Comparison of ENCODE assay signal across 20 cellular contexts in genomic region chr1:68202239-68202832, GRCh38. TPM values are rescaled to one million over a fixed set of nuclear protein-coding genes. Genes with fewer than 3 reads are reported as not detected.
DNase-seq lines count a peak whose midpoint lies in the region; ATAC-seq and TF ChIP-seq lines count a peak whose summit lies in the region.
"Had no signal": no experiment of that assay in that cellular context is flagged by ENCODE, and none has a peak within 500 bp of the region (broad histone marks: within the 10 kb centered on the region; RNA-seq: fewer than 3 reads in every experiment).

No MANE protein-coding gene starts in this region.

- H3K4me1 Mint-ChIP-seq in type B pancreatic cell (ENCODE audit: unreplicated experiment): peaks cover 78% of the 10 kb centered on the region
- H3K4me1 Mint-ChIP-seq in activated CD4-positive, alpha-beta memory T cell treated with anti-CD3 and anti-CD28 coated beads for 36 hours (ENCODE audit: low read depth): no peaks in the 10 kb centered on the region
- H3K4me1 Mint-ChIP-seq: activated CD8-positive, alpha-beta memory T cell treated with anti-CD3 and anti-CD28 coated beads, Interleukin-2, amount 10 ng/mL, durations not matched to agents 7 days and 5 days; CD8-positive, alpha-beta memory T cell; T-cell had no signal

- ATAC-seq in Right ventricle myocardium superior (ENCODE audit: poor library complexity) (no peak), HG02763 (IDR thresholded peaks at IDR 0.05; ENCODE audit: unreplicated experiment) (no peak), HG02884 (IDR thresholded peaks at IDR 0.05; ENCODE audit: unreplicated experiment) (no peak)
- ATAC-seq: activated CD8-positive, alpha-beta memory T cell treated with anti-CD3 and anti-CD28 coated beads, Interleukin-2, amount 10 ng/mL, durations not matched to agents 7 days and 5 days; body of pancreas; foreskin keratinocyte; GM12878; right lobe of liver; T-cell had no signal

- DNase-seq in left ventricle myocardium inferior: no peak
- no peak for DNase-seq in Right ventricle myocardium superior
- DNase-seq in astrocyte of the spinal cord (ENCODE audit: low read depth, low spot score): peak; percentile 71
- DNase-seq in kidney tubule cell (ENCODE audit: low spot score): peak; percentile 48
- DNase-seq in type B pancreatic cell (ENCODE audit: extremely low spot score, unreplicated experiment): no peak
- DNase-seq in activated CD4-positive, alpha-beta memory T cell treated with anti-CD3 and anti-CD28 coated beads for 36 hours: no peak
- DNase-seq: activated CD8-positive, alpha-beta memory T cell treated with anti-CD3 and anti-CD28 coated beads, Interleukin-2, amount 10 ng/mL, durations not matched to agents 7 days and 5 days; body of pancreas; CD8-positive, alpha-beta memory T cell; EL; foreskin keratinocyte; mammary epithelial cell; NCI-H2029; NCI-H526; right lobe of liver; T-cell had no signal

- in situ Hi-C loops in astrocyte of the spinal cord (cut with HindIII; ENCODE audit: low sequenced_read_pairs): no loop called here

- POLR2A ChIA-PET in activated CD4-positive, alpha-beta memory T cell treated with anti-CD3 and anti-CD28 coated beads for 36 hours (lab: Charles Lee): no interaction called here

- no peak overlapping the region for H3K27ac Mint-ChIP-seq in type B pancreatic cell
- H3K27ac Mint-ChIP-seq in activated CD4-positive, alpha-beta memory T cell treated with anti-CD3 and anti-CD28 coated beads for 36 hours: no peak overlapping the region
- H3K27ac Mint-ChIP-seq: activated CD8-positive, alpha-beta memory T cell treated with anti-CD3 and anti-CD28 coated beads, Interleukin-2, amount 10 ng/mL, durations not matched to agents 7 days and 5 days; CD8-positive, alpha-beta memory T cell; T-cell had no signal

- H3K36me3 ChIP-seq in left ventricle myocardium inferior: no peaks in the 10 kb centered on the region
- H3K36me3 ChIP-seq: right lobe of liver had no signal

- intact Hi-C loops in left ventricle myocardium inferior (cut with micrococcal nuclease) (no loop called here), Right ventricle myocardium superior (cut with DNase I) (no loop called here)
- intact Hi-C loops in activated CD4-positive, alpha-beta memory T cell treated with anti-CD3 and anti-CD28 coated beads for 36 hours (cut with micrococcal nuclease): no loop called here

- H3K4me1 ChIP-seq in left ventricle myocardium inferior: peaks cover 96% of the 10 kb centered on the region

- H3K4me3 ChIP-seq in left ventricle myocardium inferior (no peak overlapping the region), astrocyte of the spinal cord (ENCODE audit: low read depth, low read length) (no peak overlapping the region)
- H3K4me3 ChIP-seq: body of pancreas, GM12878, right lobe of liver had no signal

- CTCF ChIA-PET in activated CD4-positive, alpha-beta memory T cell treated with anti-CD3 and anti-CD28 coated beads for 36 hours (lab: Charles Lee): no interaction called here

- peak overlapping the region; percentile 47 for H3K27ac ChIP-seq in left ventricle myocardium inferior (replicated peaks)
- H3K27ac ChIP-seq: foreskin keratinocyte, right lobe of liver had no signal

- H3K9me3 ChIP-seq in left ventricle myocardium inferior (replicated peaks): no peaks in the 10 kb centered on the region
- H3K9me3 ChIP-seq: body of pancreas, right lobe of liver had no signal

- no peaks in the 10 kb centered on the region for H3K27me3 Mint-ChIP-seq in type B pancreatic cell
- no peaks in the 10 kb centered on the region for H3K27me3 Mint-ChIP-seq in activated CD4-positive, alpha-beta memory T cell treated with anti-CD3 and anti-CD28 coated beads for 36 hours
- H3K27me3 Mint-ChIP-seq: activated CD8-positive, alpha-beta memory T cell treated with anti-CD3 and anti-CD28 coated beads, Interleukin-2, amount 10 ng/mL, durations not matched to agents 7 days and 5 days had no signal

- H3K27me3 ChIP-seq in left ventricle myocardium inferior (ENCODE audit: low read depth): no peaks in the 10 kb centered on the region
- H3K27me3 ChIP-seq: body of pancreas, foreskin keratinocyte, right lobe of liver had no signal

- H3K4me3 Mint-ChIP-seq in type B pancreatic cell: peak overlapping the region; percentile 17
- no peak overlapping the region for H3K4me3 Mint-ChIP-seq in activated CD4-positive, alpha-beta memory T cell treated with anti-CD3 and anti-CD28 coated beads for 36 hours
- H3K4me3 Mint-ChIP-seq: activated CD8-positive, alpha-beta memory T cell treated with anti-CD3 and anti-CD28 coated beads, Interleukin-2, amount 10 ng/mL, durations not matched to agents 7 days and 5 days; CD8-positive, alpha-beta memory T cell; neural crest cell; T-cell had no signal

- peaks cover 7% of the 10 kb centered on the region for H3K36me3 Mint-ChIP-seq in type B pancreatic cell
- no peaks in the 10 kb centered on the region for H3K36me3 Mint-ChIP-seq in activated CD4-positive, alpha-beta memory T cell treated with anti-CD3 and anti-CD28 coated beads for 36 hours
- H3K36me3 Mint-ChIP-seq: activated CD8-positive, alpha-beta memory T cell treated with anti-CD3 and anti-CD28 coated beads, Interleukin-2, amount 10 ng/mL, durations not matched to agents 7 days and 5 days; CD8-positive, alpha-beta memory T cell; T-cell had no signal

- TF ChIP-seq CTCF in left ventricle myocardium inferior (IDR thresholded peaks at IDR 0.05; ENCODE audit: borderline replicate concordance) (no peak), astrocyte of the spinal cord (IDR thresholded peaks at IDR 0.05; ENCODE audit: low read depth, low read length) (no peak), type B pancreatic cell (conservative IDR thresholded peaks at IDR 0.05) (no peak)

- H3K9me3 Mint-ChIP-seq in type B pancreatic cell: no peaks in the 10 kb centered on the region
- H3K9me3 Mint-ChIP-seq in activated CD4-positive, alpha-beta memory T cell treated with anti-CD3 and anti-CD28 coated beads for 36 hours: no peaks in the 10 kb centered on the region
- H3K9me3 Mint-ChIP-seq: neural crest cell, T-cell had no signal

RNA-seq across cellular contexts. Expression of gene WLS, which starts 30.0 kb away (rescaled TPM):
- total RNA-seq in left ventricle myocardium inferior: 113 TPM
- 93.2 TPM for total RNA-seq in Right ventricle myocardium superior
- 89.1 and 306 TPM in 2 replicates for total RNA-seq in type B pancreatic cell (ENCODE audit: low replicate concordance)
- not detected for total RNA-seq in activated CD4-positive, alpha-beta memory T cell treated with anti-CD3 and anti-CD28 coated beads for 36 hours
- total RNA-seq: activated CD8-positive, alpha-beta memory T cell treated with anti-CD3 and anti-CD28 coated beads, Interleukin-2, amount 10 ng/mL, durations not matched to agents 7 days and 5 days; CD8-positive, alpha-beta memory T cell had no signal

Comparison
In these comparisons a context has a peak if more than half of its experiments do, and no peak if none do; other contexts are left out.
1. DNase-seq: peak in astrocyte of the spinal cord (single experiment) and kidney tubule cell (single experiment); none in left ventricle myocardium inferior (single experiment), Right ventricle myocardium superior (single experiment), type B pancreatic cell (single experiment) and activated CD4-positive, alpha-beta memory T cell treated with anti-CD3 and anti-CD28 coated beads for 36 hours (single experiment).
2. RNA of gene WLS, which starts 30.0 kb away (total RNA-seq): 89.1 to 306 TPM in type B pancreatic cell, 113 TPM in left ventricle myocardium inferior (single experiment) and 93.2 TPM in Right ventricle myocardium superior (single experiment); not detected in activated CD4-positive, alpha-beta memory T cell treated with anti-CD3 and anti-CD28 coated beads for 36 hours; every median in the first group is over 10 times any median in the second.